In genomic region chr5:168182269-168182668, GRCh38 we compare ENCODE assay signal across 23 cellular contexts.
DNase-seq lines count a peak whose midpoint lies in the region; ATAC-seq, FAIRE-seq and TF ChIP-seq lines count a peak whose summit lies in the region.
"Had no signal": no experiment of that assay in that cellular context is flagged by ENCODE, and none has a peak within 500 bp of the region (broad histone marks: within the 10 kb centered on the region; RNA-seq: fewer than 3 reads in every experiment).

No MANE protein-coding gene starts in this region.

- H3K9ac ChIP-seq in HepG2 (ENCODE audit: insufficient read depth, low read depth, low read length) (no peak overlapping the region), K562 (ENCODE audit: insufficient read depth in 1 of 2, low read depth in 2 of 2, low read length in 2 of 2) (no peak overlapping the region)
- H3K9ac ChIP-seq: BLaER1 had no signal

- H3K9me3 ChIP-seq in HepG2 (ENCODE audit: low read length) (no peaks in the 10 kb centered on the region), right lobe of liver (no peaks in the 10 kb centered on the region), K562 (replicated peaks; ENCODE audit: control insufficient read depth, insufficient read depth, low read depth, low read length) (no peaks in the 10 kb centered on the region)
- H3K9me3 ChIP-seq: BE2C, BLaER1 had no signal

- H3K36me3 ChIP-seq in HepG2 (replicated peaks in 1 of 2; ENCODE audit: control insufficient read depth in 1 of 2, insufficient read depth in 2 of 2, low read length in 2 of 2) (no peaks in the 10 kb centered on the region), right lobe of liver (no peaks in the 10 kb centered on the region), K562 (ENCODE audit: control insufficient read depth, insufficient read depth, low read length) (no peaks in the 10 kb centered on the region)
- H3K36me3 ChIP-seq: BE2C had no signal

- 12% methylated on average over 6 of the region's 6 CpGs for WGBS in HepG2 (ENCODE audit: low lambda C conversion rate)
- 88% methylated on average over 5 of the region's 6 CpGs for WGBS in right lobe of liver (ENCODE audit: insufficient coverage, low coverage, low lambda C conversion rate, missing lambda C conversion rate)
- WGBS in K562 (ENCODE audit: insufficient coverage, low coverage, missing lambda C conversion rate), result 0% methylated on average over 6 of the region's 6 CpGs

- DNase-seq in HepG2 (ENCODE audit: low spot score), result no peak
- DNase-seq in right lobe of liver, result no peak
- no peak for DNase-seq in K562 (ENCODE audit: extremely low read depth in 1 of 4, low spot score in 3 of 4)
- no peak for DNase-seq in germinal center (ENCODE audit: low spot score)
- DNase-seq in GM12892 (ENCODE audit: insufficient read length), result no peak
- DNase-seq: ACHN; BE2C; C1 segment of cervical spinal cord; CD4-positive, alpha-beta memory T cell; CD4-positive, CD25-positive, alpha-beta regulatory T cell; CD8-positive, alpha-beta memory T cell; COR-L47; DMS 273 treated with DMSO at 0.1 percent for 48 hours; DMS153; DMS53; DMS79; DND-41; EL; GDM1 had no signal

- intact Hi-C loops in HepG2 (cut with micrococcal nuclease; ENCODE audit: unreplicated experiment) (loop anchor here (5.0 kb wide), 1 partner anchor 700 kb away; no protein-coding TSS in a partner anchor), right lobe of liver (cut with DNase I) (no loop called here), K562 (cut with micrococcal nuclease) (no loop called here)

- TF ChIP-seq CTCF in HepG2 (CRISPR knock-in tag; IDR thresholded peaks at IDR 0.05), result no peak
- TF ChIP-seq CTCF in right lobe of liver (IDR thresholded peaks at IDR 0.05), result no peak
- TF ChIP-seq CTCF in K562 (IDR thresholded peaks at IDR 0.05 in 2 of 3, conservative IDR thresholded peaks at IDR 0.05 in 1 of 3; ENCODE audit: insufficient read depth in 2 of 3, low read depth in 1 of 3, low read length in 3 of 3), result no peak

- no peak for TF ChIP-seq RAD21 in HepG2 (CRISPR knock-in tag; IDR thresholded peaks at IDR 0.05)
- no peak for TF ChIP-seq RAD21 in K562 (CRISPR knock-in tag; conservative IDR thresholded peaks at IDR 0.05 in 1 of 2, IDR thresholded peaks at IDR 0.05 in 1 of 2)

- ATAC-seq in HepG2, result no peak
- no peak for ATAC-seq in right lobe of liver
- ATAC-seq in K562, result no peak
- ATAC-seq: GM12878 had no signal

- CTCF ChIA-PET in HepG2 (lab: Yijun Ruan, JAX; ENCODE audit: low intra/inter-chr PET ratio, low total read pairs) (no interaction called here), K562 (lab: Yijun Ruan, JAX; ENCODE audit: low intra/inter-chr PET ratio) (no interaction called here)

- TF ChIP-seq EP300 in HepG2 (IDR thresholded peaks at IDR 0.05; ENCODE audit: low read depth in 2 of 2, low read length in 2 of 2), result no peak
- no peak for TF ChIP-seq EP300 in HepG2 (CRISPR knock-in tag; IDR thresholded peaks at IDR 0.05; ENCODE audit: borderline replicate concordance)
- no peak for TF ChIP-seq EP300 in K562 (IDR thresholded peaks at IDR 0.05; ENCODE audit: low read length)

- H3K9me1 ChIP-seq in K562 (ENCODE audit: control insufficient read depth, insufficient read depth, low read length), result no peaks in the 10 kb centered on the region

- no peaks in the 10 kb centered on the region for H4K20me1 ChIP-seq in HepG2 (ENCODE audit: insufficient read depth, low read length)
- no peaks in the 10 kb centered on the region for H4K20me1 ChIP-seq in K562 (replicated peaks; ENCODE audit: control insufficient read depth, insufficient read depth, low read length)
- H4K20me1 ChIP-seq: BLaER1 had no signal

- FAIRE-seq in HepG2 (lab: Jason Lieb, UNC) (no peak), K562 (lab: Jason Lieb, UNC) (no peak), GM12892 (lab: Jason Lieb, UNC) (no peak)
- FAIRE-seq: GM12878, GM19239 had no signal

- POLR2A ChIA-PET in HepG2 (lab: Yijun Ruan, JAX), result no interaction called here
- POLR2A ChIA-PET in K562 (lab: Yijun Ruan, JAX), result interaction anchor here (0.6 kb wide), 1 partner anchor 1344 kb away, joined by 3 read pairs; no protein-coding TSS in a partner anchor

- H3K27me3 ChIP-seq in HepG2 (ENCODE audit: control insufficient read depth in 1 of 2, insufficient read depth in 2 of 2, low read length in 2 of 2) (peaks cover 2 to 4% of the 10 kb centered on the region in 2 experiments; a peak in 1 of 5 replicates), right lobe of liver (no peaks in the 10 kb centered on the region), K562 (ENCODE audit: control insufficient read depth in 2 of 2, insufficient read depth in 2 of 2, low read length in 2 of 2) (no peaks in the 10 kb centered on the region)
- H3K27me3 ChIP-seq: BE2C, BLaER1 had no signal

- no peaks in the 10 kb centered on the region for H3K4me1 ChIP-seq in HepG2 (ENCODE audit: insufficient read depth, low read length)
- H3K4me1 ChIP-seq in right lobe of liver, result no peaks in the 10 kb centered on the region
- H3K4me1 ChIP-seq in K562 (replicated peaks in 1 of 2; ENCODE audit: control insufficient read depth in 2 of 2, insufficient read depth in 2 of 2, low read length in 2 of 2), result no peaks in the 10 kb centered on the region
- H3K4me1 ChIP-seq: BLaER1 had no signal

- H3K4me2 ChIP-seq in HepG2 (ENCODE audit: low read depth, low read length) (no peak overlapping the region), K562 (ENCODE audit: insufficient read depth, low read length) (no peak overlapping the region)
- H3K4me2 ChIP-seq: BLaER1 had no signal

- no peak overlapping the region for H2AFZ ChIP-seq in HepG2 (ENCODE audit: low read length)
- H2AFZ ChIP-seq in K562 (ENCODE audit: low read depth, low read length), result no peak overlapping the region

- in situ Hi-C loops in HepG2 (cut with HindIII; ENCODE audit: extremely low pct_ligation_motif_present, low pct_unique_long_range_greater_than_20kb) (no loop called here), K562 (cut with MboI) (no loop called here)

- H3K79me2 ChIP-seq in HepG2 (ENCODE audit: insufficient read depth, low read length) (no peaks in the 10 kb centered on the region), K562 (ENCODE audit: control insufficient read depth, insufficient read depth, low read length) (no peaks in the 10 kb centered on the region)

- no peak overlapping the region for H3K27ac ChIP-seq in HepG2 (ENCODE audit: extremely low read length, insufficient read depth, low read length)
- H3K27ac ChIP-seq in right lobe of liver, result no peak overlapping the region
- H3K27ac ChIP-seq in K562 (ENCODE audit: extremely low read depth, low read depth, low read length), result no peak overlapping the region
- H3K27ac ChIP-seq: 22Rv1, BLaER1 had no signal

- H3K4me3 ChIP-seq in HepG2 (replicated peaks in 1 of 3; ENCODE audit: insufficient read depth in 1 of 3, low read depth in 2 of 3, low read length in 3 of 3) (no peak overlapping the region), right lobe of liver (no peak overlapping the region), K562 (no peak overlapping the region)
- H3K4me3 ChIP-seq: BLaER1, GM12878 had no signal

- BruUV-seq in HepG2 (replicated peaks; lab: Mats Ljungman, UMichigan) (no TSS peak), K562 (replicated peaks; lab: Mats Ljungman, UMichigan) (no TSS peak)

- TF ChIP-seq POLR2A in HepG2 (IDR thresholded peaks at IDR 0.05; ENCODE audit: insufficient read depth in 1 of 2, low read depth in 2 of 2, low read length in 2 of 2), result no peak
- TF ChIP-seq POLR2A in right lobe of liver (IDR thresholded peaks at IDR 0.05), result no peak
- no peak for TF ChIP-seq POLR2A in K562 (conservative IDR thresholded peaks at IDR 0.05)
- TF ChIP-seq POLR2A in GM12892 (IDR thresholded peaks at IDR 0.05; ENCODE audit: low read depth, low read length), result no peak

TF ChIP-seq in HepG2, 621 proteins besides CTCF, POLR2A, EP300 and RAD21:
- TF ChIP-seq ZFP62 (CRISPR knock-in tag; IDR thresholded peaks at IDR 0.05) (no peak), ZNF629 (CRISPR knock-in tag; conservative IDR thresholded peaks at IDR 0.05) (0 out of 2 replicates have a peak, but pooled peaks have one; percentile 34), MAFF (IDR thresholded peaks at IDR 0.05; ENCODE audit: low read depth, low read length) (peak; percentile 57), LBX2 (CRISPR knock-in tag; IDR thresholded peaks at IDR 0.05; ENCODE audit: borderline replicate concordance) (no peak), KMT2A (CRISPR knock-in tag; IDR thresholded peaks at IDR 0.05) (no peak), MAFK (conservative IDR thresholded peaks at IDR 0.05 in 1 of 2, IDR thresholded peaks at IDR 0.05 in 1 of 2; ENCODE audit: low read length in 2 of 2) (peak; percentile 60 to 70)

TF ChIP-seq in K562, 482 proteins besides CTCF, POLR2A, EP300 and RAD21:
- no peak for TF ChIP-seq NR2C1 (IDR thresholded peaks at IDR 0.05)
- no peak for TF ChIP-seq NR2C1 (tag; IDR thresholded peaks at IDR 0.05)
- TF ChIP-seq ZNF316 (IDR thresholded peaks at IDR 0.05), result peak; percentile 11; the same call in 1 of the 2 replicates
- peak; percentile 77 for TF ChIP-seq RBM25 (IDR thresholded peaks at IDR 0.05; ENCODE audit: low read depth, low read length, severe bottlenecking)
- 0 out of 2 replicates have a peak, but pooled peaks have one; percentile 8 for TF ChIP-seq MAFF (IDR thresholded peaks at IDR 0.05; ENCODE audit: low read length)
- TF ChIP-seq ZNF444 (CRISPR knock-in tag; IDR thresholded peaks at IDR 0.05), result no peak
- 0 out of 2 replicates have a peak, but pooled peaks have one; percentile 15 for TF ChIP-seq C11orf30 (IDR thresholded peaks at IDR 0.05; ENCODE audit: low read depth)

Comparison
In these comparisons a context has a peak if more than half of its experiments do, and no peak if none do; other contexts are left out.
1. Of the 241 proteins assayed by ChIP-seq in both HepG2 and K562: peak only in HepG2: MAFK; only in K562: none; in both: MAFF; in neither: 239.